2 cellular contexts compared by ENCODE assay signal in the genomic region with DNA sequence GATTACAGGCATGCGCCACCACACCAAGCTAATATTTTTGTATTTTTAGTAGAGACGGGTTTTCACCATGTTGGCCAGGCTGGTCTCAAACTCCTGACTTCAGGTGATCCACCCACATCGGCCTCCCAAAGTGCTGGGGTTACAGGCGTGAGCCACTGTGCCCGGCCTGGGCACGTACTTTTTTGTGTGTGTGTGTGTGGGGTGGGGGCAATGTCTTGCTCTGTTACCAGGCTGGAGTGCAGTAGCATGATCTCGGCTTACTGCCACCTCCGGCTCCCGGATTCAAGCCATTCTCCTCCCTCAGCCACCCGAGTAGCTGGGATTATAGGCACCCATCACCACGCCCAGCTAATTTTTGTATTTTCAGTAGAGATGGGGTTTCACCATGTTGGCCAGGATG. TPM values are rescaled to one million over a fixed set of nuclear protein-coding genes. Genes with fewer than 3 reads are reported as not detected.
"Had no signal": no experiment of that assay in that cellular context is flagged by ENCODE, and none has a peak within 500 bp of the region (broad histone marks: within the 10 kb centered on the region; RNA-seq: fewer than 3 reads in every experiment).

No MANE protein-coding gene starts in this region.

RNA-seq across cellular contexts. Expression of gene KCNJ12, which starts 36.6 kb away (rescaled TPM):
- total RNA-seq: naive thymus-derived CD8-positive, alpha-beta T cell; natural killer cell treated with Interleukin-12 subunit alpha and Interleukin-12 subunit beta and Interleukin-15 and Interleukin-18, amount 100 ng/mL, for 72 hours had no signal
